ENCODE assay signal across 8 cellular contexts in genomic region chr1:27360159-27361043, GRCh38. TPM values are rescaled to one million over a fixed set of nuclear protein-coding genes. Genes with fewer than 3 reads are reported as not detected.
A peak's percentile ranks its signal among the peaks of the same experiment; 100 is the strongest.
DNase-seq lines count a peak whose midpoint lies in the region; ATAC-seq and TF ChIP-seq lines count a peak whose summit lies in the region.
"Had no signal": no experiment of that assay in that cellular context is flagged by ENCODE, and none has a peak within 500 bp of the region (broad histone marks: within the 10 kb centered on the region; RNA-seq: fewer than 3 reads in every experiment).

No MANE protein-coding gene starts in this region.

- TF ChIP-seq CTCF in foreskin keratinocyte (conservative IDR thresholded peaks at IDR 0.05) = no peak

- H3K27ac Mint-ChIP-seq in immature natural killer cell = peak overlapping the region in 2 of 6 donors; percentile 10 to 50

- no peaks in the 10 kb centered on the region for H3K4me1 ChIP-seq in foreskin keratinocyte

- H3K27me3 ChIP-seq in foreskin keratinocyte = no peaks in the 10 kb centered on the region

- ATAC-seq in foreskin keratinocyte = no peak
- no peak for ATAC-seq in HG02610 (IDR thresholded peaks at IDR 0.05; ENCODE audit: unreplicated experiment)

- H3K27ac ChIP-seq in foreskin keratinocyte = no peak overlapping the region
- H3K27ac ChIP-seq: VCaP had no signal

- H3K36me3 Mint-ChIP-seq in immature natural killer cell = no peaks in the 10 kb centered on the region

- no peaks in the 10 kb centered on the region for H3K9me3 Mint-ChIP-seq in immature natural killer cell

- peaks cover 47 to 53% of the 10 kb centered on the region in 2 donors for H3K4me1 Mint-ChIP-seq in immature natural killer cell

- H3K4me3 Mint-ChIP-seq in immature natural killer cell = peak overlapping the region; percentile 71 to 81 (median 76)

- DNase-seq in CD1c-positive myeloid dendritic cell (ENCODE audit: extremely low spot score) = peak; percentile 47
- DNase-seq in activated CD8-positive, alpha-beta memory T cell treated with anti-CD3 and anti-CD28 coated beads, Interleukin-2, amount 50 U/mL, for 48 hours = peak; percentile 66
- DNase-seq in immature natural killer cell = peak; percentile 44 to 60 (median 47)
- DNase-seq in foreskin keratinocyte = no peak
- DNase-seq in NCI-H1417 (lab: John Stamatoyannopoulos, UW) = no peak

- H3K27me3 Mint-ChIP-seq in immature natural killer cell (ENCODE audit: low read depth in 3 of 3) = peaks cover 12 to 20% (median 13%) of the 10 kb centered on the region in 3 donors

RNA-seq across cellular contexts. Expression of gene MAP3K6, which starts 6.4 kb away (rescaled TPM):
- polyA plus RNA-seq in immature natural killer cell (1 to 10 TPM; 2.0 to 5.1 (median 3.6) TPM), foreskin keratinocyte (41.0 and 44.0 TPM in 2 replicates)
- total RNA-seq in foreskin keratinocyte = 43.3 and 44.7 TPM in 2 replicates

RNA-seq across cellular contexts. Expression of gene FCN3, which starts 14.2 kb away (rescaled TPM):
- polyA plus RNA-seq in immature natural killer cell (not detected), foreskin keratinocyte (0.11 and 0.12 TPM in 2 replicates)
- total RNA-seq in foreskin keratinocyte = not detected in 2 replicates
- polyA plus RNA-seq: keratinocyte had no signal

RNA-seq across cellular contexts. Expression of gene SYTL1, which starts 18.6 kb away (rescaled TPM):
- polyA plus RNA-seq in immature natural killer cell (100 to 1,000 TPM; 157 to 211 (median 158) TPM), foreskin keratinocyte (49.6 and 62.4 TPM in 2 replicates)
- total RNA-seq in foreskin keratinocyte = 42.3 and 49.3 TPM in 2 replicates

RNA-seq across cellular contexts. Expression of gene CD164L2, which starts 22.7 kb away (rescaled TPM):
- polyA plus RNA-seq in immature natural killer cell (not detected), foreskin keratinocyte (3.2 and 4.5 TPM in 2 replicates)
- 1.7 and 2.7 TPM in 2 replicates for total RNA-seq in foreskin keratinocyte

RNA-seq across cellular contexts. Expression of gene GPR3, which starts 32.0 kb away (rescaled TPM):
- polyA plus RNA-seq in immature natural killer cell (not detected), foreskin keratinocyte (2.4 and 2.9 TPM in 2 replicates)
- 1.9 and 2.4 TPM in 2 replicates for total RNA-seq in foreskin keratinocyte

Comparison
In these comparisons a context has a peak if more than half of its experiments do, and no peak if none do; other contexts are left out.
1. DNase-seq: peak in CD1c-positive myeloid dendritic cell (single experiment), activated CD8-positive, alpha-beta memory T cell treated with anti-CD3 and anti-CD28 coated beads, Interleukin-2, amount 50 U/mL, for 48 hours (single experiment) and immature natural killer cell (3 of 3); none in foreskin keratinocyte (0 of 2) and NCI-H1417 (0 of 3).